ENCODE assay signal across 25 cellular contexts in the genomic region with DNA sequence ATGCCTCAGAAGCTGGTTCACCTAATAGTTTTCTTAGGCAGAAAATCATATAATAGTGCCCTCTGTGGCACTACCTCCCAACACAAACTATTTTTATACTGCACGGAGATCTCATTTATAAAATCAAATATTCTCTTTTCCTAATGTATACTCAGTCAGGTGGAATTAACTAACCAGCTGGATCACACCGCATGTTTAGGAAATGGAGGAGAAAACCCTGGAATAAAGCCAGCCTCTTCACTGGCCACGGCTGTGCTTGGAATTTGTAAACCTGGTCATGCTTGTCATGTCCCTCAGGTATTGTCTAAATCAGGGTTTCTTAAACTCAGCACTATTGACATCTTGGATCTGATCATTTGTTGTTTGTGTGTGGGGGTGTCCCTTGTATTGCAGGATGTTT.
A peak's percentile ranks its signal among the peaks of the same experiment; 100 is the strongest.
DNase-seq lines count a peak whose midpoint lies in the region; ATAC-seq and TF ChIP-seq lines count a peak whose summit lies in the region.
"Had no signal": no experiment of that assay in that cellular context is flagged by ENCODE, and none has a peak within 500 bp of the region (broad histone marks: within the 10 kb centered on the region; RNA-seq: fewer than 3 reads in every experiment).

No MANE protein-coding gene starts in this region.

- no peak overlapping the region for H3K27ac ChIP-seq in MM.1S (ENCODE audit: low read length)
- H3K27ac ChIP-seq: A549, C4-2B, HL-60, SJSA1 had no signal

- H3K36me3 Mint-ChIP-seq in T-helper 1 cell treated with Interleukin-12 subunit alpha and Interleukin-12 subunit beta and Interleukin-4 antibody, amounts not matched to agents 30 μg/mL and 1 μg/mL, for 36 hours (ENCODE audit: low read depth): peaks cover 40% of the 10 kb centered on the region
- peaks cover 29% of the 10 kb centered on the region for H3K36me3 Mint-ChIP-seq in activated naive CD8-positive, alpha-beta T cell treated with anti-CD3 and anti-CD28 coated beads, Interleukin-2, amount 50 U/mL, for 24 hours (ENCODE audit: low read depth)
- H3K36me3 Mint-ChIP-seq in natural killer cell: no peaks in the 10 kb centered on the region

- H3K9me3 Mint-ChIP-seq in T-helper 1 cell treated with Interleukin-12 subunit alpha and Interleukin-12 subunit beta and Interleukin-4 antibody, amounts not matched to agents 30 μg/mL and 1 μg/mL, for 36 hours: peaks cover 3% of the 10 kb centered on the region
- peaks cover 4% of the 10 kb centered on the region for H3K9me3 Mint-ChIP-seq in activated naive CD8-positive, alpha-beta T cell treated with anti-CD3 and anti-CD28 coated beads, Interleukin-2, amount 50 U/mL, for 24 hours
- H3K9me3 Mint-ChIP-seq in natural killer cell: peaks cover 3% of the 10 kb centered on the region in 2 donors

- H3K9me2 ChIP-seq in MM.1S (replicated peaks; ENCODE audit: insufficient read depth, low read length): no peaks in the 10 kb centered on the region

- H4K20me1 ChIP-seq in MM.1S (ENCODE audit: insufficient read depth, low read length): no peaks in the 10 kb centered on the region

- peaks cover 34% of the 10 kb centered on the region for H3K4me1 ChIP-seq in MM.1S (ENCODE audit: low read length)
- H3K4me1 ChIP-seq: SJSA1 had no signal

- TF ChIP-seq CTCF in MM.1S (IDR thresholded peaks at IDR 0.05; ENCODE audit: low read length): no peak
- TF ChIP-seq CTCF in natural killer cell (IDR thresholded peaks at IDR 0.05): no peak

- H3K36me3 ChIP-seq in MM.1S (replicated peaks; ENCODE audit: insufficient read depth, low read length): no peaks in the 10 kb centered on the region
- H3K36me3 ChIP-seq: SJSA1 had no signal

- H3K4me1 Mint-ChIP-seq in T-helper 1 cell treated with Interleukin-12 subunit alpha and Interleukin-12 subunit beta and Interleukin-4 antibody, amounts not matched to agents 30 μg/mL and 1 μg/mL, for 36 hours (ENCODE audit: low read depth): peaks cover 70% of the 10 kb centered on the region
- H3K4me1 Mint-ChIP-seq in activated naive CD8-positive, alpha-beta T cell treated with anti-CD3 and anti-CD28 coated beads, Interleukin-2, amount 50 U/mL, for 24 hours: peaks cover 85% of the 10 kb centered on the region
- H3K4me1 Mint-ChIP-seq in natural killer cell: peaks cover 69 to 81% of the 10 kb centered on the region in 2 donors

- no peaks in the 10 kb centered on the region for H3K27me3 Mint-ChIP-seq in T-helper 1 cell treated with Interleukin-12 subunit alpha and Interleukin-12 subunit beta and Interleukin-4 antibody, amounts not matched to agents 30 μg/mL and 1 μg/mL, for 36 hours (ENCODE audit: low read depth)
- no peaks in the 10 kb centered on the region for H3K27me3 Mint-ChIP-seq in activated naive CD8-positive, alpha-beta T cell treated with anti-CD3 and anti-CD28 coated beads, Interleukin-2, amount 50 U/mL, for 24 hours
- no peaks in the 10 kb centered on the region for H3K27me3 Mint-ChIP-seq in natural killer cell (ENCODE audit: low read depth in 2 of 2)
- H3K27me3 Mint-ChIP-seq: activated CD4-positive, alpha-beta T cell treated with anti-CD3 and anti-CD28 coated beads, Interleukin-2, amount 10 ng/mL, durations not matched to agents 24 days and 14 days; progenitor cell of endocrine pancreas had no signal

- DNase-seq in T-helper 1 cell (no peak), MM.1S (no peak), natural killer cell (no peak), NCI-H748 (lab: John Stamatoyannopoulos, UW; ENCODE audit: unreplicated experiment) (no peak)
- no peak for DNase-seq in activated naive CD8-positive, alpha-beta T cell treated with anti-CD3 and anti-CD28 coated beads, Interleukin-2, amount 50 U/mL, for 24 hours
- no peak for DNase-seq in activated CD4-positive, alpha-beta T cell treated with anti-CD3 and anti-CD28 coated beads, Interleukin-2, amount 50 U/mL, for 4 hours
- DNase-seq: activated CD4-positive, alpha-beta T cell treated with anti-CD3 and anti-CD28 coated beads, Interleukin-2, amount 10 ng/mL, durations not matched to agents 24 days and 14 days; aorta; cortex of kidney; glutamatergic neuron; GOT3; NCI-H510A; OCI-M1; stimulated activated naive CD4-positive, alpha-beta T cell treated with Interleukin-2 at 50 U/mL for 16 hours; T1000 had no signal

- H3F3A ChIP-seq in MM.1S (ENCODE audit: insufficient read depth, low read length): peaks cover 11% of the 10 kb centered on the region

- no peak for ATAC-seq in activated naive CD8-positive, alpha-beta T cell treated with anti-CD3 and anti-CD28 coated beads, Interleukin-2, amount 50 U/mL, for 24 hours
- ATAC-seq in natural killer cell (no peak), GM18498 (IDR thresholded peaks at IDR 0.05; ENCODE audit: unreplicated experiment) (no peak)
- ATAC-seq: A549, K562 had no signal

- H2AFZ ChIP-seq in MM.1S (ENCODE audit: low read length): no peak overlapping the region

- peak overlapping the region; percentile 82; the same call in 1 of the 2 replicates for H3K4me2 ChIP-seq in MM.1S (ENCODE audit: low read depth, low read length)
- H3K4me2 ChIP-seq: A549 had no signal

- H3K4me3 Mint-ChIP-seq in T-helper 1 cell treated with Interleukin-12 subunit alpha and Interleukin-12 subunit beta and Interleukin-4 antibody, amounts not matched to agents 30 μg/mL and 1 μg/mL, for 36 hours: no peak overlapping the region
- no peak overlapping the region for H3K4me3 Mint-ChIP-seq in activated naive CD8-positive, alpha-beta T cell treated with anti-CD3 and anti-CD28 coated beads, Interleukin-2, amount 50 U/mL, for 24 hours
- H3K4me3 Mint-ChIP-seq in natural killer cell: no peak overlapping the region

- no peak overlapping the region for H3K4me3 ChIP-seq in MM.1S (ENCODE audit: low read length)
- H3K4me3 ChIP-seq: A549, K562, lung, SJSA1 had no signal

- H3K9ac ChIP-seq in MM.1S (ENCODE audit: low read length): no peak overlapping the region

- H3K9me3 ChIP-seq in MM.1S (replicated peaks; ENCODE audit: insufficient read depth, low read length): no peaks in the 10 kb centered on the region
- H3K9me3 ChIP-seq: A549, SJSA1 had no signal

- intact Hi-C loops in natural killer cell (cut with micrococcal nuclease): no loop called here

- H3K79me2 ChIP-seq in MM.1S (ENCODE audit: low read length): peaks cover 44% of the 10 kb centered on the region

- peak overlapping the region; percentile 4 for H3K27ac Mint-ChIP-seq in T-helper 1 cell treated with Interleukin-12 subunit alpha and Interleukin-12 subunit beta and Interleukin-4 antibody, amounts not matched to agents 30 μg/mL and 1 μg/mL, for 36 hours
- H3K27ac Mint-ChIP-seq in activated naive CD8-positive, alpha-beta T cell treated with anti-CD3 and anti-CD28 coated beads, Interleukin-2, amount 50 U/mL, for 24 hours: peak overlapping the region; percentile 55
- peak overlapping the region; percentile 86 to 90 for H3K27ac Mint-ChIP-seq in natural killer cell
- H3K27ac Mint-ChIP-seq: activated T-helper 1 cell treated with anti-CD3 and anti-CD28 coated beads, Interleukin-12 subunit alpha, Interleukin-12 subunit beta, Interleukin-2, Interleukin-4 antibody, amounts not matched to agents 30 ng/mL and 10 ng/mL and 1 ng/mL, durations not matched to agents 14 hours and 24 hours and 36 hours; progenitor cell of endocrine pancreas had no signal

- H3K27me3 ChIP-seq in MM.1S (replicated peaks; ENCODE audit: insufficient read depth, low read length): no peaks in the 10 kb centered on the region
- H3K27me3 ChIP-seq: SJSA1 had no signal

Comparison
In these comparisons a context has a peak if more than half of its experiments do, and no peak if none do; other contexts are left out.
1. H3K27ac Mint-ChIP-seq: peak in every context shown above with its lines; median percentile 88 in natural killer cell; 55 in activated naive CD8-positive, alpha-beta T cell treated with anti-CD3 and anti-CD28 coated beads, Interleukin-2, amount 50 U/mL, for 24 hours; 4 in T-helper 1 cell treated with Interleukin-12 subunit alpha and Interleukin-12 subunit beta and Interleukin-4 antibody, amounts not matched to agents 30 μg/mL and 1 μg/mL, for 36 hours.